Comparison of ENCODE assay signal across 11 cellular contexts in genomic region chr12:104505095-104505819, GRCh38. TPM values are rescaled to one million over a fixed set of nuclear protein-coding genes. Genes with fewer than 3 reads are reported as not detected.
A peak's percentile ranks its signal among the peaks of the same experiment; 100 is the strongest.
DNase-seq lines count a peak whose midpoint lies in the region; ATAC-seq, FAIRE-seq and TF ChIP-seq lines count a peak whose summit lies in the region.
"Had no signal": no experiment of that assay in that cellular context is flagged by ENCODE, and none has a peak within 500 bp of the region (broad histone marks: within the 10 kb centered on the region; RNA-seq: fewer than 3 reads in every experiment).

No MANE protein-coding gene starts in this region.

- peaks cover 0 to 16% of the 10 kb centered on the region in 2 experiments; a peak in 3 of 5 replicates for H3K4me1 ChIP-seq in K562 (replicated peaks in 1 of 2; ENCODE audit: control insufficient read depth in 2 of 2, insufficient read depth in 2 of 2, low read length in 2 of 2)

- no peak overlapping the region for H3K27ac ChIP-seq in K562 (ENCODE audit: extremely low read depth, low read depth, low read length)
- H3K27ac ChIP-seq: epithelial cell of prostate, VCaP had no signal

- no peak overlapping the region for H2AFZ ChIP-seq in K562 (ENCODE audit: low read depth, low read length)

- CTCF ChIA-PET in K562 (lab: Yijun Ruan, JAX; ENCODE audit: low intra/inter-chr PET ratio) = no interaction called here

- TF ChIP-seq EP300 in K562 (IDR thresholded peaks at IDR 0.05; ENCODE audit: low read length) = no peak

- H3K79me2 ChIP-seq in K562 (ENCODE audit: control insufficient read depth, insufficient read depth, low read length) = peaks cover 72% of the 10 kb centered on the region

- BruUV-seq in K562 (replicated peaks; lab: Mats Ljungman, UMichigan) = no TSS peak

- POLR2A ChIA-PET in K562 (lab: Yijun Ruan, JAX) = interaction anchor here (0.6 to 1.1 kb wide), 3 partner anchors 10 to 46 kb away, joined by 3 to 4 read pairs (median 3); no protein-coding TSS in a partner anchor

- intact Hi-C loops in K562 (cut with micrococcal nuclease) = no loop called here

- H4K20me1 ChIP-seq in K562 (replicated peaks; ENCODE audit: control insufficient read depth, insufficient read depth, low read length) = 0 out of 2 replicates have a peak, but pooled peaks cover 8% of the 10 kb centered on the region

- WGBS in K562 (ENCODE audit: insufficient coverage, low coverage, missing lambda C conversion rate) = 48% methylated on average over 7 of the region's 7 CpGs

- peaks cover 15% of the 10 kb centered on the region; the same call in 2 of the 3 replicates for H3K36me3 ChIP-seq in K562 (ENCODE audit: control insufficient read depth, insufficient read depth, low read length)

- H3K9me3 ChIP-seq in K562 (replicated peaks; ENCODE audit: control insufficient read depth, insufficient read depth, low read depth, low read length) = peaks cover 8% of the 10 kb centered on the region; the same call in 1 of the 2 replicates

- H3K9ac ChIP-seq in K562 (ENCODE audit: insufficient read depth in 1 of 2, low read depth in 2 of 2, low read length in 2 of 2) = no peak overlapping the region; a peak in 1 of 4 replicates

- TF ChIP-seq RAD21 in K562 (CRISPR knock-in tag; conservative IDR thresholded peaks at IDR 0.05 in 1 of 2, IDR thresholded peaks at IDR 0.05 in 1 of 2) = no peak

- H3K4me3 ChIP-seq in K562 = no peak overlapping the region

- TF ChIP-seq POLR2A in GM18505 (IDR thresholded peaks at IDR 0.05; ENCODE audit: borderline replicate concordance, extremely low read depth, insufficient read depth, insufficient read length) (no peak), K562 (conservative IDR thresholded peaks at IDR 0.05) (no peak)

- no peaks in the 10 kb centered on the region for H3K27me3 ChIP-seq in K562 (ENCODE audit: control insufficient read depth in 2 of 2, insufficient read depth in 2 of 2, low read length in 2 of 2)

- no peaks in the 10 kb centered on the region for H3K9me1 ChIP-seq in K562 (ENCODE audit: control insufficient read depth, insufficient read depth, low read length)

- DNase-seq in K562 (ENCODE audit: extremely low read depth in 1 of 4, low spot score in 3 of 4) (no peak), iPS-NIHi11 (ENCODE audit: low spot score) (no peak), SK-N-DZ (ENCODE audit: low spot score) (no peak)
- no peak for DNase-seq in stimulated activated CD4-positive, alpha-beta T cell treated with anti-CD3 and anti-CD28 coated beads, Interleukin-4, amount 100 ng/mL, for 4 hours
- DNase-seq in activated CD8-positive, alpha-beta memory T cell treated with anti-CD3 and anti-CD28 coated beads for 24 hours = no peak

- TF ChIP-seq CTCF in K562 (IDR thresholded peaks at IDR 0.05 in 2 of 3, conservative IDR thresholded peaks at IDR 0.05 in 1 of 3; ENCODE audit: insufficient read depth in 2 of 3, low read depth in 1 of 3, low read length in 3 of 3) = no peak

- in situ Hi-C loops in K562 (cut with MboI) = no loop called here

- no peak for FAIRE-seq in K562 (lab: Jason Lieb, UNC)
- FAIRE-seq: H1 had no signal

- H3K4me2 ChIP-seq in K562 (ENCODE audit: insufficient read depth, low read length) = no peak overlapping the region

- ATAC-seq in GM18505 (IDR thresholded peaks at IDR 0.05; ENCODE audit: unreplicated experiment) = peak; percentile 80
- ATAC-seq in GM21576 (IDR thresholded peaks at IDR 0.05; ENCODE audit: unreplicated experiment) = peak; percentile 92
- peak; percentile 89 for ATAC-seq in HG03571 (IDR thresholded peaks at IDR 0.05; ENCODE audit: unreplicated experiment)
- no peak for ATAC-seq in K562

TF ChIP-seq in K562, 482 proteins besides CTCF, POLR2A, EP300 and RAD21:
- TF ChIP-seq PHB2 (IDR thresholded peaks at IDR 0.05; ENCODE audit: low read depth) (no peak), ZZZ3 (IDR thresholded peaks at IDR 0.05) (no peak)
- TF ChIP-seq, protein P1, sequence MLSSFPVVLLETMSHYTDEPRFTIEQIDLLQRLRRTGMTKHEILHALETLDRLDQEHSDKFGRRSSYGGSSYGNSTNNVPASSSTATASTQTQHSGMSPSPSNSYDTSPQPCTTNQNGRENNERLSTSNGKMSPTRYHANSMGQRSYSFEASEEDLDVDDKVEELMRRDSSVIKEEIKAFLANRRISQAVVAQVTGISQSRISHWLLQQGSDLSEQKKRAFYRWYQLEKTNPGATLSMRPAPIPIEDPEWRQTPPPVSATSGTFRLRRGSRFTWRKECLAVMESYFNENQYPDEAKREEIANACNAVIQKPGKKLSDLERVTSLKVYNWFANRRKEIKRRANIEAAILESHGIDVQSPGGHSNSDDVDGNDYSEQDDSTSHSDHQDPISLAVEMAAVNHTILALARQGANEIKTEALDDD (IDR thresholded peaks at IDR 0.05) = 0 out of 2 replicates have a peak, but pooled peaks have one; percentile 40

RNA-seq across cellular contexts. Expression of gene CHST11, which starts 48.5 kb away (rescaled TPM):
- total RNA-seq in K562 (2011; cell fraction: chromatin; rRNA removed; ENCODE audit: low replicate concordance) = 38.5 and 49.7 TPM in 2 replicates
- total RNA-seq in K562 (2011; cell fraction: nucleolus; rRNA removed) = 28.7 and 33.4 TPM in 2 replicates
- total RNA-seq in K562 (2011; cell fraction: nucleoplasm; rRNA removed) = 34.9 and 47.6 TPM in 2 replicates
- 34.3 and 37.2 TPM in 2 replicates for total RNA-seq in K562 (2014; rRNA removed)
- 12.7 and 12.9 TPM in 2 replicates for total RNA-seq in K562 (2014; rRNA removed; fragmentation: Illumina TruSeq; extraction: Trizol)
- total RNA-seq in K562 (2015; rRNA removed; fragmentation: Illumina TruSeq; extraction: Trizol) = 15.5 and 15.6 TPM in 2 replicates
- total RNA-seq in K562 (2021) = 38.7 and 39.0 TPM in 2 replicates
- polyA plus RNA-seq in K562 (2011; rRNA removed) = 15.0 and 18.9 TPM in 2 replicates
- polyA plus RNA-seq in K562 (2011; cell fraction: cytosol; rRNA removed) = 32.2 and 49.4 TPM in 2 replicates
- polyA plus RNA-seq in K562 (2011; cell fraction: nucleus; rRNA removed) = 13.4 and 22.2 TPM in 2 replicates
- polyA plus RNA-seq in K562 (2012) = 17.7 and 39.4 TPM in 2 replicates
- 16.4 and 18.9 TPM in 2 replicates for polyA plus RNA-seq in K562 (2014; fragmentation: Illumina TruSeq; extraction: Trizol)
- 1 to 10 TPM; 2.3 to 2.9 TPM for polyA plus RNA-seq in K562 (2014; fragmentation: Nextera tagmentation; extraction: Ambion mirVana)
- 13.2 and 15.2 TPM in 2 replicates for polyA plus RNA-seq in K562 (2014; rRNA removed)
- 17.8 and 21.7 TPM in 2 replicates for polyA minus RNA-seq in K562 (2011; rRNA and poly(A)+ RNA removed)
- polyA minus RNA-seq in K562 (2011; cell fraction: cytosol; rRNA and poly(A)+ RNA removed) = 15.0 and 18.8 TPM in 2 replicates
- polyA minus RNA-seq in K562 (2011; cell fraction: nucleus; rRNA and poly(A)+ RNA removed) = 16.9 and 17.0 TPM in 2 replicates
- 6.9 and 7.2 TPM in 2 replicates for polyA plus RNA-seq in SK-N-DZ (2014; cell fraction: cytosol; rRNA removed)
- 2.9 and 7.1 TPM in 2 replicates for polyA plus RNA-seq in SK-N-DZ (2014; cell fraction: nucleus; rRNA removed)
